1 cellular context compared by ENCODE assay signal in the genomic region with DNA sequence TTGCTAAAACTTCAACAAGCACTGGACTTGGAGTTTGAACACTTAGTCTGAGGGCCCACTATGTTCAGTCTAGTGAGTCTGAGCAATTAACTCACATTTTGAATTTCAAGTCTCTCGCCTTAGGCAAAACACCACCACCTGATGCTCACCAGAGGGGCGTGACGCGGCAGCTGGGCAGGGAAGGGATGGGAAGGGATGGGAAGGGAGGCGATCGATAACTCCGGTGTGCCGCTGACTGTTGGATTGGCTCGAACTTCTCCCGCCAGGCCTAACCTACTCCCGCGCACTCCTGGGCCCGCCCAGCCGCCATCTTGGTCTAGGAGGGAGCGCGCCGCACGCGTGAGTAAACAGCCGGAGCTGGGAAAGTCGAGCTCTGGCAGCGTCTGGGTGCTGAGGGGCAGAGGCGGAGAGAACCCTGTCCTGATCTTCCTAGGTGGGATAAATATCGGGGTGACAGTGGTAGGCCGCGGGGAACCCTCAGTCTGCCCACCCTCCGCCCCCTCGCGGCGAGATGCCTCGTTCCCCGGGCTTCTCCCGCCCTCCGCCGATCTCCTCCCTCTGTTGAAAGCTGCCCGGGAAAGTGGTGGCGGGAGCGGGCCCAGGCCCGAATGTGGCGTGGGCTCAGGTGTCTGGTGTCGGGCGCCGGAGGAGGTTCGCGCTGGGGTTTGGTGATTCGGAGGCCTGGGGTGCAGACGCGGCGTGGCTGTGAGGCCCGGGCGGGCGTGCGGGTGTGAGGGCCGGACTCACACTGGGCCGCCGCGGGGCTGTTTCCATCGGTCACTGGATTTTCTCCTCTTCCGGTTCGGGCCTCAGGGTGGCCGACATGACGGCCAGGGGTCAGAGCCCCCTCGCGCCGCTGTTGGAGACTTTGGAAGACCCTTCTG.
TF ChIP-seq lines count a peak whose summit lies in the region.

A gene with protein sequence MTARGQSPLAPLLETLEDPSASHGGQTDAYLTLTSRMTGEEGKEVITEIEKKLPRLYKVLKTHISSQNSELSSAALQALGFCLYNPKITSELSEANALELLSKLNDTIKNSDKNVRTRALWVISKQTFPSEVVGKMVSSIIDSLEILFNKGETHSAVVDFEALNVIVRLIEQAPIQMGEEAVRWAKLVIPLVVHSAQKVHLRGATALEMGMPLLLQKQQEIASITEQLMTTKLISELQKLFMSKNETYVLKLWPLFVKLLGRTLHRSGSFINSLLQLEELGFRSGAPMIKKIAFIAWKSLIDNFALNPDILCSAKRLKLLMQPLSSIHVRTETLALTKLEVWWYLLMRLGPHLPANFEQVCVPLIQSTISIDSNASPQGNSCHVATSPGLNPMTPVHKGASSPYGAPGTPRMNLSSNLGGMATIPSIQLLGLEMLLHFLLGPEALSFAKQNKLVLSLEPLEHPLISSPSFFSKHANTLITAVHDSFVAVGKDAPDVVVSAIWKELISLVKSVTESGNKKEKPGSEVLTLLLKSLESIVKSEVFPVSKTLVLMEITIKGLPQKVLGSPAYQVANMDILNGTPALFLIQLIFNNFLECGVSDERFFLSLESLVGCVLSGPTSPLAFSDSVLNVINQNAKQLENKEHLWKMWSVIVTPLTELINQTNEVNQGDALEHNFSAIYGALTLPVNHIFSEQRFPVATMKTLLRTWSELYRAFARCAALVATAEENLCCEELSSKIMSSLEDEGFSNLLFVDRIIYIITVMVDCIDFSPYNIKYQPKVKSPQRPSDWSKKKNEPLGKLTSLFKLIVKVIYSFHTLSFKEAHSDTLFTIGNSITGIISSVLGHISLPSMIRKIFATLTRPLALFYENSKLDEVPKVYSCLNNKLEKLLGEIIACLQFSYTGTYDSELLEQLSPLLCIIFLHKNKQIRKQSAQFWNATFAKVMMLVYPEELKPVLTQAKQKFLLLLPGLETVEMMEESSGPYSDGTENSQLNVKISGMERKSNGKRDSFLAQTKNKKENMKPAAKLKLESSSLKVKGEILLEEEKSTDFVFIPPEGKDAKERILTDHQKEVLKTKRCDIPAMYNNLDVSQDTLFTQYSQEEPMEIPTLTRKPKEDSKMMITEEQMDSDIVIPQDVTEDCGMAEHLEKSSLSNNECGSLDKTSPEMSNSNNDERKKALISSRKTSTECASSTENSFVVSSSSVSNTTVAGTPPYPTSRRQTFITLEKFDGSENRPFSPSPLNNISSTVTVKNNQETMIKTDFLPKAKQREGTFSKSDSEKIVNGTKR (N-terminal part only) (plus strand): TSS at position 302 of the 884 bp plus-strand sequence. CDS start 522 bp downstream, at position 824.

TF ChIP-seq in HepG2, 621 proteins besides CTCF, POLR2A, EP300 and RAD21 (continued from another document and continues in another):
- TF ChIP-seq, protein P1, sequence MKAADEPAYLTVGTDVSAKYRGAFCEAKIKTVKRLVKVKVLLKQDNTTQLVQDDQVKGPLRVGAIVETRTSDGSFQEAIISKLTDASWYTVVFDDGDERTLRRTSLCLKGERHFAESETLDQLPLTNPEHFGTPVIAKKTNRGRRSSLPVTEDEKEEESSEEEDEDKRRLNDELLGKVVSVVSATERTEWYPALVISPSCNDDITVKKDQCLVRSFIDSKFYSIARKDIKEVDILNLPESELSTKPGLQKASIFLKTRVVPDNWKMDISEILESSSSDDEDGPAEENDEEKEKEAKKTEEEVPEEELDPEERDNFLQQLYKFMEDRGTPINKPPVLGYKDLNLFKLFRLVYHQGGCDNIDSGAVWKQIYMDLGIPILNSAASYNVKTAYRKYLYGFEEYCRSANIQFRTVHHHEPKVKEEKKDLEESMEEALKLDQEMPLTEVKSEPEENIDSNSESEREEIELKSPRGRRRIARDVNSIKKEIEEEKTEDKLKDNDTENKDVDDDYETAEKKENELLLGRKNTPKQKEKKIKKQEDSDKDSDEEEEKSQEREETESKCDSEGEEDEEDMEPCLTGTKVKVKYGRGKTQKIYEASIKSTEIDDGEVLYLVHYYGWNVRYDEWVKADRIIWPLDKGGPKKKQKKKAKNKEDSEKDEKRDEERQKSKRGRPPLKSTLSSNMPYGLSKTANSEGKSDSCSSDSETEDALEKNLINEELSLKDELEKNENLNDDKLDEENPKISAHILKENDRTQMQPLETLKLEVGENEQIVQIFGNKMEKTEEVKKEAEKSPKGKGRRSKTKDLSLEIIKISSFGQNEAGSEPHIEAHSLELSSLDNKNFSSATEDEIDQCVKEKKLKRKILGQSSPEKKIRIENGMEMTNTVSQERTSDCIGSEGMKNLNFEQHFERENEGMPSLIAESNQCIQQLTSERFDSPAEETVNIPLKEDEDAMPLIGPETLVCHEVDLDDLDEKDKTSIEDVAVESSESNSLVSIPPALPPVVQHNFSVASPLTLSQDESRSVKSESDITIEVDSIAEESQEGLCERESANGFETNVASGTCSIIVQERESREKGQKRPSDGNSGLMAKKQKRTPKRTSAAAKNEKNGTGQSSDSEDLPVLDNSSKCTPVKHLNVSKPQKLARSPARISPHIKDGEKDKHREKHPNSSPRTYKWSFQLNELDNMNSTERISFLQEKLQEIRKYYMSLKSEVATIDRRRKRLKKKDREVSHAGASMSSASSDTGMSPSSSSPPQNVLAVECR (CRISPR knock-in tag; IDR thresholded peaks at IDR 0.05; ENCODE audit: borderline replicate concordance), result peak; percentile 92
- peak; percentile 93; the same call in 1 of the 2 replicates for TF ChIP-seq KDM3A (CRISPR knock-in tag; IDR thresholded peaks at IDR 0.05; ENCODE audit: low read depth)
- peak; percentile 97 for TF ChIP-seq CAMTA2 (CRISPR knock-in tag; IDR thresholded peaks at IDR 0.05; ENCODE audit: borderline replicate concordance)
- TF ChIP-seq NBN (conservative IDR thresholded peaks at IDR 0.05), result no peak
- 0 out of 2 replicates have a peak, but pooled peaks have one; percentile 40 for TF ChIP-seq ZNF296 (CRISPR knock-in tag; conservative IDR thresholded peaks at IDR 0.05)
- 0 out of 4 replicates have a peak, but pooled peaks of 1 of the 2 experiments have one; percentile 29 for TF ChIP-seq MAFK (conservative IDR thresholded peaks at IDR 0.05 in 1 of 2, IDR thresholded peaks at IDR 0.05 in 1 of 2; ENCODE audit: low read length in 2 of 2)
- TF ChIP-seq, protein P2, sequence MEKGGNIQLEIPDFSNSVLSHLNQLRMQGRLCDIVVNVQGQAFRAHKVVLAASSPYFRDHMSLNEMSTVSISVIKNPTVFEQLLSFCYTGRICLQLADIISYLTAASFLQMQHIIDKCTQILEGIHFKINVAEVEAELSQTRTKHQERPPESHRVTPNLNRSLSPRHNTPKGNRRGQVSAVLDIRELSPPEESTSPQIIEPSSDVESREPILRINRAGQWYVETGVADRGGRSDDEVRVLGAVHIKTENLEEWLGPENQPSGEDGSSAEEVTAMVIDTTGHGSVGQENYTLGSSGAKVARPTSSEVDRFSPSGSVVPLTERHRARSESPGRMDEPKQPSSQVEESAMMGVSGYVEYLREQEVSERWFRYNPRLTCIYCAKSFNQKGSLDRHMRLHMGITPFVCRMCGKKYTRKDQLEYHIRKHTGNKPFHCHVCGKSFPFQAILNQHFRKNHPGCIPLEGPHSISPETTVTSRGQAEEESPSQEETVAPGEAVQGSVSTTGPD (CRISPR knock-in tag; IDR thresholded peaks at IDR 0.05), result peak; percentile 66; the same call in 1 of the 2 replicates
- TF ChIP-seq RAD51 (IDR thresholded peaks at IDR 0.05; ENCODE audit: borderline replicate concordance), result no peak
- TF ChIP-seq, protein P3, sequence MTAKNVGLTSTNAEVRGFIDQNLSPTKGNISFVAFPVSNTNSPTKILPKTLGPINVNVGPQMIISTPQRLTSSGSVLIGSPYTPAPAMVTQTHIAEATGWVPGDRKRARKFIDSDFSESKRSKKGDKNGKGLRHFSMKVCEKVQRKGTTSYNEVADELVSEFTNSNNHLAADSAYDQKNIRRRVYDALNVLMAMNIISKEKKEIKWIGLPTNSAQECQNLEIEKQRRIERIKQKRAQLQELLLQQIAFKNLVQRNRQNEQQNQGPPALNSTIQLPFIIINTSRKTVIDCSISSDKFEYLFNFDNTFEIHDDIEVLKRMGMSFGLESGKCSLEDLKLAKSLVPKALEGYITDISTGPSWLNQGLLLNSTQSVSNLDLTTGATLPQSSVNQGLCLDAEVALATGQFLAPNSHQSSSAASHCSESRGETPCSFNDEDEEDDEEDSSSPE (CRISPR knock-in tag; IDR thresholded peaks at IDR 0.05), result peak; percentile 99
- peak; percentile 37 for TF ChIP-seq NR1H2 (CRISPR knock-in tag; IDR thresholded peaks at IDR 0.05; ENCODE audit: borderline replicate concordance, low read depth)
- TF ChIP-seq ZNF282 (IDR thresholded peaks at IDR 0.05; ENCODE audit: partially characterized antibody), result no peak
- no peak for TF ChIP-seq ZNF207 (IDR thresholded peaks at IDR 0.05; ENCODE audit: borderline replicate concordance)
- TF ChIP-seq, protein P4, sequence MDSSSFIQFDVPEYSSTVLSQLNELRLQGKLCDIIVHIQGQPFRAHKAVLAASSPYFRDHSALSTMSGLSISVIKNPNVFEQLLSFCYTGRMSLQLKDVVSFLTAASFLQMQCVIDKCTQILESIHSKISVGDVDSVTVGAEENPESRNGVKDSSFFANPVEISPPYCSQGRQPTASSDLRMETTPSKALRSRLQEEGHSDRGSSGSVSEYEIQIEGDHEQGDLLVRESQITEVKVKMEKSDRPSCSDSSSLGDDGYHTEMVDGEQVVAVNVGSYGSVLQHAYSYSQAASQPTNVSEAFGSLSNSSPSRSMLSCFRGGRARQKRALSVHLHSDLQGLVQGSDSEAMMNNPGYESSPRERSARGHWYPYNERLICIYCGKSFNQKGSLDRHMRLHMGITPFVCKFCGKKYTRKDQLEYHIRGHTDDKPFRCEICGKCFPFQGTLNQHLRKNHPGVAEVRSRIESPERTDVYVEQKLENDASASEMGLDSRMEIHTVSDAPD (CRISPR knock-in tag; IDR thresholded peaks at IDR 0.05), result no peak
- TF ChIP-seq ZEB1 (IDR thresholded peaks at IDR 0.05; ENCODE audit: insufficient replicate concordance, low read depth), result peak; percentile 41
- peak; percentile 67; the same call in 1 of the 2 replicates for TF ChIP-seq ZSCAN31 (CRISPR knock-in tag; IDR thresholded peaks at IDR 0.05; ENCODE audit: low read depth)
- no peak; the same call in 1 of the 2 replicates for TF ChIP-seq SIN3A (IDR thresholded peaks at IDR 0.05; ENCODE audit: borderline replicate concordance, low read depth, low read length)
- TF ChIP-seq NKX3-1 (CRISPR knock-in tag; IDR thresholded peaks at IDR 0.05), result peak; percentile 44
- no peak for TF ChIP-seq ZNF577 (CRISPR knock-in tag; IDR thresholded peaks at IDR 0.05; ENCODE audit: borderline replicate concordance, low read depth)
- peak; percentile 18; the same call in 1 of the 2 replicates for TF ChIP-seq SMAD3 (CRISPR knock-in tag; IDR thresholded peaks at IDR 0.05)
- peak; percentile 83; the same call in 1 of the 2 replicates for TF ChIP-seq ZNF891 (CRISPR knock-in tag; IDR thresholded peaks at IDR 0.05)
- 0 out of 2 replicates have a peak, but pooled peaks have one; percentile 90 for TF ChIP-seq ZNF615 (CRISPR knock-in tag; IDR thresholded peaks at IDR 0.05; ENCODE audit: borderline replicate concordance)
- TF ChIP-seq, protein P5, sequence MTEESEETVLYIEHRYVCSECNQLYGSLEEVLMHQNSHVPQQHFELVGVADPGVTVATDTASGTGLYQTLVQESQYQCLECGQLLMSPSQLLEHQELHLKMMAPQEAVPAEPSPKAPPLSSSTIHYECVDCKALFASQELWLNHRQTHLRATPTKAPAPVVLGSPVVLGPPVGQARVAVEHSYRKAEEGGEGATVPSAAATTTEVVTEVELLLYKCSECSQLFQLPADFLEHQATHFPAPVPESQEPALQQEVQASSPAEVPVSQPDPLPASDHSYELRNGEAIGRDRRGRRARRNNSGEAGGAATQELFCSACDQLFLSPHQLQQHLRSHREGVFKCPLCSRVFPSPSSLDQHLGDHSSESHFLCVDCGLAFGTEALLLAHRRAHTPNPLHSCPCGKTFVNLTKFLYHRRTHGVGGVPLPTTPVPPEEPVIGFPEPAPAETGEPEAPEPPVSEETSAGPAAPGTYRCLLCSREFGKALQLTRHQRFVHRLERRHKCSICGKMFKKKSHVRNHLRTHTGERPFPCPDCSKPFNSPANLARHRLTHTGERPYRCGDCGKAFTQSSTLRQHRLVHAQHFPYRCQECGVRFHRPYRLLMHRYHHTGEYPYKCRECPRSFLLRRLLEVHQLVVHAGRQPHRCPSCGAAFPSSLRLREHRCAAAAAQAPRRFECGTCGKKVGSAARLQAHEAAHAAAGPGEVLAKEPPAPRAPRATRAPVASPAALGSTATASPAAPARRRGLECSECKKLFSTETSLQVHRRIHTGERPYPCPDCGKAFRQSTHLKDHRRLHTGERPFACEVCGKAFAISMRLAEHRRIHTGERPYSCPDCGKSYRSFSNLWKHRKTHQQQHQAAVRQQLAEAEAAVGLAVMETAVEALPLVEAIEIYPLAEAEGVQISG (CRISPR knock-in tag; IDR thresholded peaks at IDR 0.05), result peak; percentile 93
- peak; percentile 63; the same call in 1 of the 2 replicates for TF ChIP-seq ZNF292 (CRISPR knock-in tag; IDR thresholded peaks at IDR 0.05; ENCODE audit: borderline replicate concordance, low read depth)
- TF ChIP-seq ZNF629 (CRISPR knock-in tag; conservative IDR thresholded peaks at IDR 0.05), result no peak
- peak; percentile 89 for TF ChIP-seq CREB1 (IDR thresholded peaks at IDR 0.05)
- peak; percentile 57; the same call in 1 of the 2 replicates for TF ChIP-seq CREB1 (CRISPR knock-in tag; IDR thresholded peaks at IDR 0.05)
- peak; percentile 70; the same call in 1 of the 2 replicates for TF ChIP-seq ZFP90 (CRISPR knock-in tag; IDR thresholded peaks at IDR 0.05; ENCODE audit: borderline replicate concordance)
- TF ChIP-seq, protein P6, sequence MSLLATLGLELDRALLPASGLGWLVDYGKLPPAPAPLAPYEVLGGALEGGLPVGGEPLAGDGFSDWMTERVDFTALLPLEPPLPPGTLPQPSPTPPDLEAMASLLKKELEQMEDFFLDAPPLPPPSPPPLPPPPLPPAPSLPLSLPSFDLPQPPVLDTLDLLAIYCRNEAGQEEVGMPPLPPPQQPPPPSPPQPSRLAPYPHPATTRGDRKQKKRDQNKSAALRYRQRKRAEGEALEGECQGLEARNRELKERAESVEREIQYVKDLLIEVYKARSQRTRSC (CRISPR knock-in tag; IDR thresholded peaks at IDR 0.05; ENCODE audit: low read depth), result no peak
- peak; percentile 44; the same call in 1 of the 2 replicates for TF ChIP-seq HES4 (CRISPR knock-in tag; IDR thresholded peaks at IDR 0.05; ENCODE audit: borderline replicate concordance)
- TF ChIP-seq GATA4 (IDR thresholded peaks at IDR 0.05; ENCODE audit: borderline replicate concordance, low read depth), result no peak; the same call in 1 of the 2 replicates
- TF ChIP-seq NFYC (CRISPR knock-in tag; IDR thresholded peaks at IDR 0.05), result peak; percentile 56
- TF ChIP-seq ELF4 (CRISPR knock-in tag; IDR thresholded peaks at IDR 0.05; ENCODE audit: borderline replicate concordance), result peak; percentile 68; the same call in 1 of the 2 replicates
- TF ChIP-seq, protein P7, sequence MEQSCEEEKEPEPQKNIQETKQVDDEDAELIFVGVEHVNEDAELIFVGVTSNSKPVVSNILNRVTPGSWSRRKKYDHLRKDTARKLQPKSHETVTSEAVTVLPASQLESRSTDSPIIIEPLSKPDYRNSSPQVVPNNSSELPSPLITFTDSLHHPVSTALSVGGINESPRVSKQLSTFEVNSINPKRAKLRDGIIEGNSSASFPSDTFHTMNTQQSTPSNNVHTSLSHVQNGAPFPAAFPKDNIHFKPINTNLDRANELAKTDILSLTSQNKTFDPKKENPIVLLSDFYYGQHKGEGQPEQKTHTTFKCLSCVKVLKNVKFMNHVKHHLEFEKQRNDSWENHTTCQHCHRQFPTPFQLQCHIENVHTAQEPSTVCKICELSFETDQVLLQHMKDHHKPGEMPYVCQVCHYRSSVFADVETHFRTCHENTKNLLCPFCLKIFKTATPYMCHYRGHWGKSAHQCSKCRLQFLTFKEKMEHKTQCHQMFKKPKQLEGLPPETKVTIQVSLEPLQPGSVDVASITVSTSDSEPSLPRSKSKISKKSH (CRISPR knock-in tag; IDR thresholded peaks at IDR 0.05; ENCODE audit: borderline replicate concordance), result peak; percentile 46; the same call in 1 of the 2 replicates
- peak; percentile 72; the same call in 1 of the 2 replicates for TF ChIP-seq ZNF441 (CRISPR knock-in tag; IDR thresholded peaks at IDR 0.05; ENCODE audit: borderline replicate concordance)
- TF ChIP-seq ERF (CRISPR knock-in tag; IDR thresholded peaks at IDR 0.05), result peak; percentile 88; the same call in 1 of the 2 replicates
- TF ChIP-seq KLF12 (CRISPR knock-in tag; IDR thresholded peaks at IDR 0.05; ENCODE audit: borderline replicate concordance), result peak; percentile 94
